18 cellular contexts compared by ENCODE assay signal in the genomic region with DNA sequence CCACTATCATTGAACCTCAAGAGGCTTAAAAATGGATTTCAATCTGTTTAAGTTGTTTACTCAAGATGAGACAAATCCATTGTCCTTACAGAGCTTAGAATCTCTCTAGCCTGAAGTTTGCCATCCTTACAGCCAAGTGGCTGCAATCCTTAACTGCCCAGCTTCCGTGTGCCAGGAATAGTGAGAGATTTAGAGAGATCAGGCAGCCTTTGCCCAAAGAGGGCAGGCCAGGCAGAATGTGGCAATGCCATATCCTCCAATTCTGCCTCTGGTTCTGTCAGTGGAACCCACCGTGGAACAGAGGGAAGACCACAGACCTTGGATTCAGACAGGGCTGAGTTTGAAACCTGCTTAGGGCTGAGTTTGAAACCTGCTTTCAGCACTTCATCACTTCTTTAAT.
DNase-seq lines count a peak whose midpoint lies in the region; ATAC-seq and TF ChIP-seq lines count a peak whose summit lies in the region.
"Had no signal": no experiment of that assay in that cellular context is flagged by ENCODE, and none has a peak within 500 bp of the region (broad histone marks: within the 10 kb centered on the region; RNA-seq: fewer than 3 reads in every experiment).

No MANE protein-coding gene starts in this region.

- TF ChIP-seq CTCF in GM23338 (conservative IDR thresholded peaks at IDR 0.05; ENCODE audit: low read depth in 2 of 2): no peak

- H3K27me3 Mint-ChIP-seq in GM23338 (ENCODE audit: insufficient read depth, low read depth, poor library complexity): peaks cover 4% of the 10 kb centered on the region

- peaks cover 18% of the 10 kb centered on the region for H3K4me1 Mint-ChIP-seq in GM23338
- H3K4me1 Mint-ChIP-seq: CD4-positive, alpha-beta memory T cell had no signal

- no peaks in the 10 kb centered on the region for H3F3A ChIP-seq in GM23338 (replicated peaks; ENCODE audit: low read depth)

- no peak overlapping the region for H3K27ac Mint-ChIP-seq in GM23338
- H3K27ac Mint-ChIP-seq: CD14-positive monocyte; CD4-positive, alpha-beta memory T cell had no signal

- H3K9me3 Mint-ChIP-seq in GM23338: peaks cover 3% of the 10 kb centered on the region; the same call in 1 of the 3 replicates
- H3K9me3 Mint-ChIP-seq: CD4-positive, alpha-beta memory T cell had no signal

- H3K4me1 ChIP-seq in GM23338 (ENCODE audit: insufficient read depth): peaks cover 7% of the 10 kb centered on the region; the same call in 1 of the 2 replicates
- H3K4me1 ChIP-seq: A549, HAP-1 had no signal

- no peaks in the 10 kb centered on the region for H3K79me2 ChIP-seq in GM23338 (replicated peaks; ENCODE audit: insufficient read depth)

- no peaks in the 10 kb centered on the region for H4K20me1 ChIP-seq in GM23338 (replicated peaks; ENCODE audit: insufficient read depth)
- H4K20me1 ChIP-seq: BLaER1 had no signal

- H3K4me2 ChIP-seq in GM23338: no peak overlapping the region
- H3K4me2 ChIP-seq: A549, BLaER1 had no signal

- peak overlapping the region; percentile 94; the same call in 1 of the 2 replicates for H2AFZ ChIP-seq in GM23338

- DNase-seq in DMS53 (lab: John Stamatoyannopoulos, UW) (peak; percentile 62), DMS53 treated with DMSO at 0.1 percent for 48 hours (lab: John Stamatoyannopoulos, UW; ENCODE audit: unreplicated experiment) (no peak), GM23338 (ENCODE audit: low spot score) (no peak), NCI-H82 treated with DMSO at 0.1 percent for 48 hours (lab: John Stamatoyannopoulos, UW; ENCODE audit: unreplicated experiment) (peak; percentile 58), left lobe of liver (ENCODE audit: low spot score) (no peak), AG20443 (ENCODE audit: low spot score) (no peak)
- DNase-seq in activated CD4-positive, CD25-positive, alpha-beta regulatory T cell (lab: John Stamatoyannopoulos, UW): no peak
- DNase-seq: CD4-positive, alpha-beta memory T cell; DMS 273 treated with DMSO at 0.1 percent for 48 hours; DMS79; GDM1; GOT3 had no signal

- H3K9me2 ChIP-seq in GM23338 (ENCODE audit: insufficient read depth): peaks cover 25% of the 10 kb centered on the region

- H3K36me3 ChIP-seq in GM23338 (ENCODE audit: insufficient read depth): no peaks in the 10 kb centered on the region
- H3K36me3 ChIP-seq: BLaER1, HAP-1 had no signal

- H3K27ac ChIP-seq in GM23338 (ENCODE audit: low read depth): no peak overlapping the region
- H3K27ac ChIP-seq: 22Rv1, A549, BLaER1, HL-60 had no signal

- no peaks in the 10 kb centered on the region for H3K27me3 ChIP-seq in GM23338 (ENCODE audit: insufficient read depth)
- H3K27me3 ChIP-seq: BLaER1 had no signal

- peaks cover 1% of the 10 kb centered on the region; the same call in 2 of the 3 replicates for H3K36me3 Mint-ChIP-seq in GM23338 (ENCODE audit: low read depth)
- H3K36me3 Mint-ChIP-seq: CD14-positive monocyte; CD4-positive, alpha-beta memory T cell had no signal

- ATAC-seq in GM23338 (no peak), left lobe of liver (peak; percentile 33)
- ATAC-seq: A549 had no signal

- H3K4me3 ChIP-seq in GM23338: no peak overlapping the region
- H3K4me3 ChIP-seq: A549, BLaER1, HAP-1 had no signal

- H3K4me3 Mint-ChIP-seq in GM23338: no peak overlapping the region
- H3K4me3 Mint-ChIP-seq: CD14-positive monocyte; CD4-positive, alpha-beta memory T cell had no signal

TF ChIP-seq in GM23338, 12 proteins besides CTCF, POLR2A, EP300 and RAD21 (continues in another document):
- TF ChIP-seq, protein P1, sequence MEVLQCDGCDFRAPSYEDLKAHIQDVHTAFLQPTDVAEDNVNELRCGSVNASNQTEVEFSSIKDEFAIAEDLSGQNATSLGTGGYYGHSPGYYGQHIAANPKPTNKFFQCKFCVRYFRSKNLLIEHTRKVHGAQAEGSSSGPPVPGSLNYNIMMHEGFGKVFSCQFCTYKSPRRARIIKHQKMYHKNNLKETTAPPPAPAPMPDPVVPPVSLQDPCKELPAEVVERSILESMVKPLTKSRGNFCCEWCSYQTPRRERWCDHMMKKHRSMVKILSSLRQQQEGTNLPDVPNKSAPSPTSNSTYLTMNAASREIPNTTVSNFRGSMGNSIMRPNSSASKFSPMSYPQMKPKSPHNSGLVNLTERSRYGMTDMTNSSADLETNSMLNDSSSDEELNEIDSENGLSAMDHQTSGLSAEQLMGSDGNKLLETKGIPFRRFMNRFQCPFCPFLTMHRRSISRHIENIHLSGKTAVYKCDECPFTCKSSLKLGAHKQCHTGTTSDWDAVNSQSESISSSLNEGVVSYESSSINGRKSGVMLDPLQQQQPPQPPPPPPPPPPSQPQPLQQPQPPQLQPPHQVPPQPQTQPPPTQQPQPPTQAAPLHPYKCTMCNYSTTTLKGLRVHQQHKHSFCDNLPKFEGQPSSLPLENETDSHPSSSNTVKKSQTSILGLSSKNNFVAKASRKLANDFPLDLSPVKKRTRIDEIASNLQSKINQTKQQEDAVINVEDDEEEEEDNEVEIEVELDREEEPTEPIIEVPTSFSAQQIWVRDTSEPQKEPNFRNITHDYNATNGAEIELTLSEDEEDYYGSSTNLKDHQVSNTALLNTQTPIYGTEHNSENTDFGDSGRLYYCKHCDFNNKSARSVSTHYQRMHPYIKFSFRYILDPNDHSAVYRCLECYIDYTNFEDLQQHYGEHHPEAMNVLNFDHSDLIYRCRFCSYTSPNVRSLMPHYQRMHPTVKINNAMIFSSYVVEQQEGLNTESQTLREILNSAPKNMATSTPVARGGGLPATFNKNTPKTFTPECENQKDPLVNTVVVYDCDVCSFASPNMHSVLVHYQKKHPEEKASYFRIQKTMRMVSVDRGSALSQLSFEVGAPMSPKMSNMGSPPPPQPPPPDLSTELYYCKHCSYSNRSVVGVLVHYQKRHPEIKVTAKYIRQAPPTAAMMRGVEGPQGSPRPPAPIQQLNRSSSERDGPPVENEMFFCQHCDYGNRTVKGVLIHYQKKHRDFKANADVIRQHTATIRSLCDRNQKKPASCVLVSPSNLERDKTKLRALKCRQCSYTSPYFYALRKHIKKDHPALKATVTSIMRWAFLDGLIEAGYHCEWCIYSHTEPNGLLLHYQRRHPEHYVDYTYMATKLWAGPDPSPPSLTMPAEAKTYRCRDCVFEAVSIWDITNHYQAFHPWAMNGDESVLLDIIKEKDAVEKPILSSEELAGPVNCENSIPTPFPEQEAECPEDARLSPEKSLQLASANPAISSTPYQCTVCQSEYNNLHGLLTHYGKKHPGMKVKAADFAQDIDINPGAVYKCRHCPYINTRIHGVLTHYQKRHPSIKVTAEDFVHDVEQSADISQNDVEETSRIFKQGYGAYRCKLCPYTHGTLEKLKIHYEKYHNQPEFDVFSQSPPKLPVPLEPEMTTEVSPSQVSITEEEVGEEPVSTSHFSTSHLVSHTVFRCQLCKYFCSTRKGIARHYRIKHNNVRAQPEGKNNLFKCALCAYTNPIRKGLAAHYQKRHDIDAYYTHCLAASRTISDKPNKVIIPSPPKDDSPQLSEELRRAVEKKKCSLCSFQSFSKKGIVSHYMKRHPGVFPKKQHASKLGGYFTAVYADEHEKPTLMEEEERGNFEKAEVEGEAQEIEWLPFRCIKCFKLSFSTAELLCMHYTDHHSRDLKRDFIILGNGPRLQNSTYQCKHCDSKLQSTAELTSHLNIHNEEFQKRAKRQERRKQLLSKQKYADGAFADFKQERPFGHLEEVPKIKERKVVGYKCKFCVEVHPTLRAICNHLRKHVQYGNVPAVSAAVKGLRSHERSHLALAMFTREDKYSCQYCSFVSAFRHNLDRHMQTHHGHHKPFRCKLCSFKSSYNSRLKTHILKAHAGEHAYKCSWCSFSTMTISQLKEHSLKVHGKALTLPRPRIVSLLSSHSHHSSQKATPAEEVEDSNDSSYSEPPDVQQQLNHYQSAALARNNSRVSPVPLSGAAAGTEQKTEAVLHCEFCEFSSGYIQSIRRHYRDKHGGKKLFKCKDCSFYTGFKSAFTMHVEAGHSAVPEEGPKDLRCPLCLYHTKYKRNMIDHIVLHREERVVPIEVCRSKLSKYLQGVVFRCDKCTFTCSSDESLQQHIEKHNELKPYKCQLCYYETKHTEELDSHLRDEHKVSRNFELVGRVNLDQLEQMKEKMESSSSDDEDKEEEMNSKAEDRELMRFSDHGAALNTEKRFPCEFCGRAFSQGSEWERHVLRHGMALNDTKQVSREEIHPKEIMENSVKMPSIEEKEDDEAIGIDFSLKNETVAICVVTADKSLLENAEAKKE (CRISPR knock-in tag; IDR thresholded peaks at IDR 0.05): no peak
- TF ChIP-seq ZNF114 (CRISPR knock-in tag; IDR thresholded peaks at IDR 0.05): no peak
- no peak for TF ChIP-seq EZH2 (IDR thresholded peaks at IDR 0.05; ENCODE audit: low read depth, unreplicated experiment)
- TF ChIP-seq CREB1 (CRISPR knock-in tag; IDR thresholded peaks at IDR 0.05; ENCODE audit: low read depth): no peak
- TF ChIP-seq POLR2AphosphoS5 (IDR thresholded peaks at IDR 0.05; ENCODE audit: low read depth): no peak
- TF ChIP-seq NANOG (IDR thresholded peaks at IDR 0.05; ENCODE audit: borderline replicate concordance): no peak
- no peak for TF ChIP-seq EZH2phosphoT487 (IDR thresholded peaks at IDR 0.05; ENCODE audit: unreplicated experiment)
- no peak for TF ChIP-seq JUNB (IDR thresholded peaks at IDR 0.05; ENCODE audit: unreplicated experiment)
- TF ChIP-seq, protein P2, sequence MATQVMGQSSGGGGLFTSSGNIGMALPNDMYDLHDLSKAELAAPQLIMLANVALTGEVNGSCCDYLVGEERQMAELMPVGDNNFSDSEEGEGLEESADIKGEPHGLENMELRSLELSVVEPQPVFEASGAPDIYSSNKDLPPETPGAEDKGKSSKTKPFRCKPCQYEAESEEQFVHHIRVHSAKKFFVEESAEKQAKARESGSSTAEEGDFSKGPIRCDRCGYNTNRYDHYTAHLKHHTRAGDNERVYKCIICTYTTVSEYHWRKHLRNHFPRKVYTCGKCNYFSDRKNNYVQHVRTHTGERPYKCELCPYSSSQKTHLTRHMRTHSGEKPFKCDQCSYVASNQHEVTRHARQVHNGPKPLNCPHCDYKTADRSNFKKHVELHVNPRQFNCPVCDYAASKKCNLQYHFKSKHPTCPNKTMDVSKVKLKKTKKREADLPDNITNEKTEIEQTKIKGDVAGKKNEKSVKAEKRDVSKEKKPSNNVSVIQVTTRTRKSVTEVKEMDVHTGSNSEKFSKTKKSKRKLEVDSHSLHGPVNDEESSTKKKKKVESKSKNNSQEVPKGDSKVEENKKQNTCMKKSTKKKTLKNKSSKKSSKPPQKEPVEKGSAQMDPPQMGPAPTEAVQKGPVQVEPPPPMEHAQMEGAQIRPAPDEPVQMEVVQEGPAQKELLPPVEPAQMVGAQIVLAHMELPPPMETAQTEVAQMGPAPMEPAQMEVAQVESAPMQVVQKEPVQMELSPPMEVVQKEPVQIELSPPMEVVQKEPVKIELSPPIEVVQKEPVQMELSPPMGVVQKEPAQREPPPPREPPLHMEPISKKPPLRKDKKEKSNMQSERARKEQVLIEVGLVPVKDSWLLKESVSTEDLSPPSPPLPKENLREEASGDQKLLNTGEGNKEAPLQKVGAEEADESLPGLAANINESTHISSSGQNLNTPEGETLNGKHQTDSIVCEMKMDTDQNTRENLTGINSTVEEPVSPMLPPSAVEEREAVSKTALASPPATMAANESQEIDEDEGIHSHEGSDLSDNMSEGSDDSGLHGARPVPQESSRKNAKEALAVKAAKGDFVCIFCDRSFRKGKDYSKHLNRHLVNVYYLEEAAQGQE (IDR thresholded peaks at IDR 0.05; ENCODE audit: unreplicated experiment): no peak

Comparison
In these comparisons a context has a peak if more than half of its experiments do, and no peak if none do; other contexts are left out.
1. DNase-seq: peak in DMS53 (single experiment) and NCI-H82 treated with DMSO at 0.1 percent for 48 hours (single experiment); none in DMS53 treated with DMSO at 0.1 percent for 48 hours (single experiment), GM23338 (single experiment), left lobe of liver (single experiment), activated CD4-positive, CD25-positive, alpha-beta regulatory T cell (0 of 4) and AG20443 (single experiment).